Comparison of ENCODE assay signal across 3 cellular contexts in genomic region chr16:57723170-57723569, GRCh38.
TF ChIP-seq lines count a peak whose summit lies in the region.

No MANE protein-coding gene starts in this region.

TF ChIP-seq in A549, 52 proteins besides CTCF, POLR2A, EP300 and RAD21:
- no peak for TF ChIP-seq ESRRA (IDR thresholded peaks at IDR 0.05; ENCODE audit: borderline replicate concordance, low read length)
- TF ChIP-seq JUN (IDR thresholded peaks at IDR 0.05): no peak
- peak; percentile 39; the same call in 2 of the 3 replicates for TF ChIP-seq SMC3 (IDR thresholded peaks at IDR 0.05)
- TF ChIP-seq HEYL (CRISPR knock-in tag; IDR thresholded peaks at IDR 0.05): no peak
TF ChIP-seq in A549: peak in this region for 1.

TF ChIP-seq in IMR-90, 13 proteins besides CTCF, POLR2A, EP300 and RAD21:
- TF ChIP-seq MAFK (IDR thresholded peaks at IDR 0.05; ENCODE audit: low read depth, low read length): no peak
- no peak for TF ChIP-seq SMC3 (IDR thresholded peaks at IDR 0.05; ENCODE audit: low read depth, low read length)
- TF ChIP-seq BHLHE40 (IDR thresholded peaks at IDR 0.05; ENCODE audit: low read depth, low read length): no peak
- TF ChIP-seq RFX5 (IDR thresholded peaks at IDR 0.05; ENCODE audit: low read depth, low read length): no peak
- TF ChIP-seq MXI1 (IDR thresholded peaks at IDR 0.05; ENCODE audit: borderline replicate concordance, low read depth, low read length): no peak
- no peak for TF ChIP-seq MAZ (IDR thresholded peaks at IDR 0.05; ENCODE audit: borderline replicate concordance, low read depth, low read length)

TF ChIP-seq in K562, 482 proteins besides CTCF, POLR2A, EP300 and RAD21 (continues in another document):
- TF ChIP-seq MYC (IDR thresholded peaks at IDR 0.05; ENCODE audit: low read depth, low read length): peak; percentile 25; the same call in 1 of the 2 replicates
- TF ChIP-seq MYC (CRISPR knock-in tag; IDR thresholded peaks at IDR 0.05; ENCODE audit: borderline replicate concordance, low read depth): no peak
- TF ChIP-seq CHD1 (IDR thresholded peaks at IDR 0.05; ENCODE audit: low read length): no peak
- TF ChIP-seq IRF1 (CRISPR knock-in tag; IDR thresholded peaks at IDR 0.05; ENCODE audit: borderline replicate concordance): no peak
- TF ChIP-seq VEZF1 (CRISPR knock-in tag; IDR thresholded peaks at IDR 0.05): no peak
- TF ChIP-seq SREBF1 (IDR thresholded peaks at IDR 0.05; ENCODE audit: borderline replicate concordance, low read depth, low read length): no peak
- TF ChIP-seq SNAPC5 (CRISPR knock-in tag; IDR thresholded peaks at IDR 0.05): no peak
- no peak for TF ChIP-seq BCOR (IDR thresholded peaks at IDR 0.05)
- TF ChIP-seq ELK1 (CRISPR knock-in tag; IDR thresholded peaks at IDR 0.05): no peak
- TF ChIP-seq RHOXF2B (CRISPR knock-in tag; conservative IDR thresholded peaks at IDR 0.05): no peak
- no peak for TF ChIP-seq KLF16 (IDR thresholded peaks at IDR 0.05)
- TF ChIP-seq ZNF589 (CRISPR knock-in tag; IDR thresholded peaks at IDR 0.05; ENCODE audit: low read depth): no peak
- TF ChIP-seq PRPF4 (IDR thresholded peaks at IDR 0.05; ENCODE audit: insufficient read depth, low read depth, low read length, poor library complexity, severe bottlenecking): no peak
- TF ChIP-seq FOS (IDR thresholded peaks at IDR 0.05; ENCODE audit: extremely low read depth, insufficient read length): no peak
- no peak for TF ChIP-seq ID3 (CRISPR knock-in tag; IDR thresholded peaks at IDR 0.05)
- no peak for TF ChIP-seq ID3 (tag; IDR thresholded peaks at IDR 0.05)
- no peak for TF ChIP-seq E2F6 (IDR thresholded peaks at IDR 0.05; ENCODE audit: borderline replicate concordance in 1 of 2, extremely low read depth in 1 of 2, insufficient read depth in 1 of 2, insufficient read length in 1 of 2, low read depth in 1 of 2, low read length in 1 of 2, poor library complexity in 1 of 2, severe bottlenecking in 1 of 2)
- TF ChIP-seq ZNF280B (CRISPR knock-in tag; IDR thresholded peaks at IDR 0.05): no peak
- TF ChIP-seq GTF2B (IDR thresholded peaks at IDR 0.05; ENCODE audit: extremely low read depth, insufficient read length): no peak
- TF ChIP-seq KAT7 (CRISPR knock-in tag; IDR thresholded peaks at IDR 0.05; ENCODE audit: borderline replicate concordance): no peak
- TF ChIP-seq PTBP1 (IDR thresholded peaks at IDR 0.05; ENCODE audit: low read depth, low read length): no peak
- TF ChIP-seq JUN (IDR thresholded peaks at IDR 0.05; ENCODE audit: borderline replicate concordance, low read depth, low read length): no peak
- TF ChIP-seq JUN (CRISPR knock-in tag; IDR thresholded peaks at IDR 0.05; ENCODE audit: borderline replicate concordance): no peak
- TF ChIP-seq JUND (IDR thresholded peaks at IDR 0.05; ENCODE audit: borderline replicate concordance, low read depth, low read length): 0 out of 2 replicates have a peak, but pooled peaks have one; percentile 21
- no peak; the same call in 2 of the 3 replicates for TF ChIP-seq JUND (tag; IDR thresholded peaks at IDR 0.05; ENCODE audit: borderline replicate concordance, low read depth, low read length)
- no peak for TF ChIP-seq GTF3C2 (IDR thresholded peaks at IDR 0.05; ENCODE audit: borderline replicate concordance, extremely low read depth, insufficient read length)
- TF ChIP-seq ILK (tag; IDR thresholded peaks at IDR 0.05; ENCODE audit: borderline replicate concordance, low read depth): no peak
- TF ChIP-seq ZFP36 (IDR thresholded peaks at IDR 0.05; ENCODE audit: low read depth, low read length, partially characterized antibody): peak; percentile 25
- no peak for TF ChIP-seq CEBPB (tag; IDR thresholded peaks at IDR 0.05)
- no peak for TF ChIP-seq NR2C2 (CRISPR knock-in tag; IDR thresholded peaks at IDR 0.05)
- TF ChIP-seq NR2C2 (tag; IDR thresholded peaks at IDR 0.05): peak; percentile 36; the same call in 1 of the 2 replicates
- peak; percentile 39; the same call in 1 of the 2 replicates for TF ChIP-seq NR2C1 (IDR thresholded peaks at IDR 0.05)
- TF ChIP-seq NR2C1 (tag; IDR thresholded peaks at IDR 0.05): peak; percentile 45; the same call in 1 of the 2 replicates
- no peak for TF ChIP-seq THAP7 (CRISPR knock-in tag; IDR thresholded peaks at IDR 0.05)
- 0 out of 2 replicates have a peak, but pooled peaks have one; percentile 45 for TF ChIP-seq CBX1 (IDR thresholded peaks at IDR 0.05; ENCODE audit: low read depth)
- no peak for TF ChIP-seq USF2 (CRISPR knock-in tag; IDR thresholded peaks at IDR 0.05)
- no peak for TF ChIP-seq BRCA1 (IDR thresholded peaks at IDR 0.05)
- no peak for TF ChIP-seq BRCA1 (CRISPR knock-in tag; IDR thresholded peaks at IDR 0.05)
- TF ChIP-seq TSHZ1 (CRISPR knock-in tag; IDR thresholded peaks at IDR 0.05): no peak
- TF ChIP-seq DEAF1 (CRISPR knock-in tag; IDR thresholded peaks at IDR 0.05): 0 out of 2 replicates have a peak, but pooled peaks have one; percentile 29
- TF ChIP-seq CREM (IDR thresholded peaks at IDR 0.05; ENCODE audit: low read depth): 0 out of 2 replicates have a peak, but pooled peaks have one; percentile 15
- no peak for TF ChIP-seq ZNF445 (CRISPR knock-in tag; IDR thresholded peaks at IDR 0.05; ENCODE audit: low read depth)
